In genomic region chr6:34791164-34791841, GRCh38 we compare ENCODE assay signal across 8 cellular contexts. TPM values are rescaled to one million over a fixed set of nuclear protein-coding genes. Genes with fewer than 3 reads are reported as not detected.
DNase-seq lines count a peak whose midpoint lies in the region; ATAC-seq and TF ChIP-seq lines count a peak whose summit lies in the region.

No MANE protein-coding gene starts in this region.

- no peaks in the 10 kb centered on the region for H3K79me2 ChIP-seq in fibroblast of lung (ENCODE audit: control insufficient read depth, insufficient read depth, low read length)

- no peak for TF ChIP-seq POLR2A in GM18505 (IDR thresholded peaks at IDR 0.05; ENCODE audit: borderline replicate concordance, extremely low read depth, insufficient read depth, insufficient read length)

- H3K27ac Mint-ChIP-seq in activated T-cell treated with anti-CD3 and anti-CD28 coated beads, Interleukin-2, amount 50 U/mL, for 24 hours: peak overlapping the region; percentile 92
- peak overlapping the region; percentile 89 to 97 for H3K27ac Mint-ChIP-seq in natural killer cell

- DNase-seq in AG08395 (ENCODE audit: low spot score) (peak; percentile 18), NCI-H748 (lab: John Stamatoyannopoulos, UW; ENCODE audit: unreplicated experiment) (peak; percentile 86), fibroblast of lung (ENCODE audit: low read depth in 2 of 2) (peak; percentile 29), natural killer cell (peak; percentile 38)
- no peak for DNase-seq in activated T-cell treated with anti-CD3 and anti-CD28 coated beads, Interleukin-2, amount 50 U/mL, for 24 hours

- H3K9ac ChIP-seq in fibroblast of lung (ENCODE audit: insufficient read depth, low read length): peak overlapping the region; percentile 71

- H3K4me3 Mint-ChIP-seq in activated T-cell treated with anti-CD3 and anti-CD28 coated beads, Interleukin-2, amount 50 U/mL, for 24 hours: peak overlapping the region; percentile 95
- H3K4me3 Mint-ChIP-seq in natural killer cell: peak overlapping the region; percentile 93

- H3K4me1 Mint-ChIP-seq in activated T-cell treated with anti-CD3 and anti-CD28 coated beads, Interleukin-2, amount 50 U/mL, for 24 hours (ENCODE audit: low read depth): peaks cover 19% of the 10 kb centered on the region
- H3K4me1 Mint-ChIP-seq in natural killer cell: peaks cover 30 to 35% of the 10 kb centered on the region in 2 donors

- peak overlapping the region; percentile 72 to 79 (median 78) for H3K4me3 ChIP-seq in fibroblast of lung (replicated peaks in 1 of 4; ENCODE audit: control extremely low read depth in 1 of 4, insufficient read depth in 1 of 4, low read depth in 3 of 4, low read length in 4 of 4)

- peak overlapping the region; percentile 94 for H2AFZ ChIP-seq in fibroblast of lung (ENCODE audit: low read length)

- peaks cover 13% of the 10 kb centered on the region for H3K36me3 Mint-ChIP-seq in activated T-cell treated with anti-CD3 and anti-CD28 coated beads, Interleukin-2, amount 50 U/mL, for 24 hours (ENCODE audit: low read depth)
- no peaks in the 10 kb centered on the region for H3K36me3 Mint-ChIP-seq in natural killer cell

- no peaks in the 10 kb centered on the region for H3K9me3 ChIP-seq in fibroblast of lung (ENCODE audit: control insufficient read depth, insufficient read depth, low read depth, low read length)

- H3K9me3 Mint-ChIP-seq in activated T-cell treated with anti-CD3 and anti-CD28 coated beads, Interleukin-2, amount 50 U/mL, for 24 hours: no peaks in the 10 kb centered on the region
- H3K9me3 Mint-ChIP-seq in natural killer cell: no peaks in the 10 kb centered on the region

- H4K20me1 ChIP-seq in fibroblast of lung (ENCODE audit: control insufficient read depth, extremely low read depth, insufficient read depth, low read length): no peaks in the 10 kb centered on the region

- H3K27me3 Mint-ChIP-seq in activated T-cell treated with anti-CD3 and anti-CD28 coated beads, Interleukin-2, amount 50 U/mL, for 24 hours: no peaks in the 10 kb centered on the region
- H3K27me3 Mint-ChIP-seq in natural killer cell (ENCODE audit: low read depth in 2 of 2): no peaks in the 10 kb centered on the region

- no peak overlapping the region for H3K27ac ChIP-seq in fibroblast of lung (ENCODE audit: insufficient read depth, low read length)
- H3K27ac ChIP-seq in temporal lobe (ENCODE audit: low read depth, low read length): peak overlapping the region; percentile 81

- intact Hi-C loops in natural killer cell (cut with micrococcal nuclease): loop anchor here (10.0 kb wide), 1 partner anchor 97 kb away; the partner anchor contains the start of gene ILRUN

- H3K27me3 ChIP-seq in fibroblast of lung (ENCODE audit: control insufficient read depth, insufficient read depth, low read length): no peaks in the 10 kb centered on the region

- ATAC-seq in GM18505 (IDR thresholded peaks at IDR 0.05; ENCODE audit: unreplicated experiment) (peak; percentile 24), HG03064 (IDR thresholded peaks at IDR 0.05; ENCODE audit: low read depth, unreplicated experiment) (peak; percentile 37), natural killer cell (peak; percentile 23 to 27 (median 25))

- peak overlapping the region; percentile 97 for H3K4me2 ChIP-seq in fibroblast of lung (ENCODE audit: extremely low read depth, insufficient read depth, low read length)

- H3K36me3 ChIP-seq in fibroblast of lung (ENCODE audit: control insufficient read depth, insufficient read depth, low read length): no peaks in the 10 kb centered on the region

- peaks cover 3% of the 10 kb centered on the region for H3K4me1 ChIP-seq in fibroblast of lung (ENCODE audit: control insufficient read depth, extremely low read depth, insufficient read depth, low read length)

- TF ChIP-seq CTCF in fibroblast of lung (conservative IDR thresholded peaks at IDR 0.05 in 1 of 2, IDR thresholded peaks at IDR 0.05 in 1 of 2; ENCODE audit: low read depth in 1 of 2, low read length in 2 of 2): peak; percentile 11 to 22
- no peak for TF ChIP-seq CTCF in natural killer cell (IDR thresholded peaks at IDR 0.05)

RNA-seq across cellular contexts. Expression of gene BLTP3A, which starts 0.6 kb away (rescaled TPM):
- total RNA-seq in fibroblast of lung (5.4 and 7.1 TPM in 2 replicates), natural killer cell (10 to 100 TPM; 16.6 to 17.5 (median 17.1) TPM), temporal lobe (6.1 TPM)
- polyA plus RNA-seq in fibroblast of lung: 3.3 and 5.0 TPM in 2 replicates
- 2.6 and 3.3 TPM in 2 replicates for polyA plus RNA-seq in fibroblast of lung (2012)
- 7.9 and 22.8 TPM in 2 replicates for polyA minus RNA-seq in fibroblast of lung (ENCODE audit: low replicate concordance)

RNA-seq across cellular contexts. Expression of gene SNRPC, which starts 34.0 kb away (rescaled TPM):
- total RNA-seq in fibroblast of lung (44.7 and 62.4 TPM in 2 replicates), natural killer cell (10 to 100 TPM; 53.5 to 55.6 (median 55.5) TPM), temporal lobe (22.4 TPM)
- 201 and 328 TPM in 2 replicates for polyA plus RNA-seq in fibroblast of lung
- polyA plus RNA-seq in fibroblast of lung (2012): 148 and 200 TPM in 2 replicates
- polyA minus RNA-seq in fibroblast of lung (ENCODE audit: low replicate concordance): 132 and 180 TPM in 2 replicates
